In genomic region chr6:75747985-75748742, GRCh38 we compare ENCODE assay signal across 8 cellular contexts. TPM values are rescaled to one million over a fixed set of nuclear protein-coding genes. Genes with fewer than 3 reads are reported as not detected.
DNase-seq lines count a peak whose midpoint lies in the region; ATAC-seq and TF ChIP-seq lines count a peak whose summit lies in the region.

No MANE protein-coding gene starts in this region.

- peak overlapping the region; percentile 100 for H3K27ac ChIP-seq in hepatocyte

- no peaks in the 10 kb centered on the region for H3K27me3 ChIP-seq in hepatocyte

- ATAC-seq in HG03135 (IDR thresholded peaks at IDR 0.05; ENCODE audit: unreplicated experiment), result peak; percentile 17
- ATAC-seq in activated CD8-positive, alpha-beta T cell treated with anti-CD3 and anti-CD28 coated beads for 36 hours, result peak; percentile 8
- no peak for ATAC-seq in stimulated activated memory B cell treated with anti-CD40 and anti-IgM and Interleukin-4, amounts not matched to agents 10 μg/mL and 1 μg/mL and 100 μg/mL, for 72 hours

- H3K27me3 Mint-ChIP-seq in CD14-positive monocyte (ENCODE audit: low read depth in 3 of 3), result peaks cover 88 to 94% (median 92%) of the 10 kb centered on the region in 3 donors
- H3K27me3 Mint-ChIP-seq in activated CD8-positive, alpha-beta T cell treated with anti-CD3 and anti-CD28 coated beads for 36 hours, result peaks cover 40% of the 10 kb centered on the region
- H3K27me3 Mint-ChIP-seq in stimulated activated memory B cell treated with anti-CD40 and anti-IgM and Interleukin-4, amounts not matched to agents 10 μg/mL and 1 μg/mL and 100 μg/mL, for 72 hours, result peaks cover 69% of the 10 kb centered on the region

- POLR2A ChIA-PET in activated CD8-positive, alpha-beta T cell treated with anti-CD3 and anti-CD28 coated beads for 36 hours (lab: Charles Lee), result no interaction called here

- H3K4me2 ChIP-seq in hepatocyte, result peak overlapping the region; percentile 88

- intact Hi-C loops in CD14-positive monocyte (cut with micrococcal nuclease), result no loop called here
- intact Hi-C loops in activated CD8-positive, alpha-beta T cell treated with anti-CD3 and anti-CD28 coated beads for 36 hours (cut with micrococcal nuclease), result no loop called here

- no peaks in the 10 kb centered on the region for H3K9me3 ChIP-seq in hepatocyte (ENCODE audit: low read depth)

- DNase-seq in CD14-positive monocyte (ENCODE audit: low spot score) (no peak), hepatocyte (ENCODE audit: low spot score) (no peak), kidney tubule cell (ENCODE audit: low spot score) (no peak)
- DNase-seq in activated CD8-positive, alpha-beta T cell treated with anti-CD3 and anti-CD28 coated beads for 36 hours, result no peak
- DNase-seq in activated effector memory CD4-positive, alpha-beta T cell treated with Interleukin-2 at 50 U/mL for 16 hours, result no peak
- DNase-seq in stimulated activated CD4-positive, alpha-beta T cell treated with anti-CD3 and anti-CD28 coated beads, Interleukin-15, amount 100 ng/mL, for 24 hours, result no peak

- peaks cover 28% of the 10 kb centered on the region for H3K79me2 ChIP-seq in hepatocyte

- no peaks in the 10 kb centered on the region for H3K9me2 ChIP-seq in hepatocyte (replicated peaks; ENCODE audit: insufficient read depth)

- peak overlapping the region; percentile 94 for H2AFZ ChIP-seq in hepatocyte

- H3K27ac Mint-ChIP-seq in CD14-positive monocyte, result peak overlapping the region in 1 of 7 donors; percentile 75
- no peak overlapping the region for H3K27ac Mint-ChIP-seq in activated CD8-positive, alpha-beta T cell treated with anti-CD3 and anti-CD28 coated beads for 36 hours
- no peak overlapping the region for H3K27ac Mint-ChIP-seq in stimulated activated memory B cell treated with anti-CD40 and anti-IgM and Interleukin-4, amounts not matched to agents 10 μg/mL and 1 μg/mL and 100 μg/mL, for 72 hours

- peaks cover 17% of the 10 kb centered on the region for H3K4me1 ChIP-seq in hepatocyte (ENCODE audit: insufficient read depth)

- CTCF ChIA-PET in activated CD8-positive, alpha-beta T cell treated with anti-CD3 and anti-CD28 coated beads for 36 hours (lab: Charles Lee), result no interaction called here

- WGBS in hepatocyte (ENCODE audit: low lambda C conversion rate, missing lambda C conversion rate), result 13% methylated on average over 17 of the region's 17 CpGs

- H3K9me3 Mint-ChIP-seq in CD14-positive monocyte, result peaks cover 0 to 23% (median 9%) of the 10 kb centered on the region in 7 donors
- H3K9me3 Mint-ChIP-seq in activated CD8-positive, alpha-beta T cell treated with anti-CD3 and anti-CD28 coated beads for 36 hours, result no peaks in the 10 kb centered on the region
- no peaks in the 10 kb centered on the region for H3K9me3 Mint-ChIP-seq in stimulated activated memory B cell treated with anti-CD40 and anti-IgM and Interleukin-4, amounts not matched to agents 10 μg/mL and 1 μg/mL and 100 μg/mL, for 72 hours

- H3K4me1 Mint-ChIP-seq in CD14-positive monocyte, result peaks cover 23% of the 10 kb centered on the region
- peaks cover 6% of the 10 kb centered on the region for H3K4me1 Mint-ChIP-seq in activated CD8-positive, alpha-beta T cell treated with anti-CD3 and anti-CD28 coated beads for 36 hours (ENCODE audit: low read depth)
- peaks cover 27% of the 10 kb centered on the region for H3K4me1 Mint-ChIP-seq in stimulated activated memory B cell treated with anti-CD40 and anti-IgM and Interleukin-4, amounts not matched to agents 10 μg/mL and 1 μg/mL and 100 μg/mL, for 72 hours

- H3K36me3 ChIP-seq in hepatocyte (replicated peaks; ENCODE audit: insufficient read depth, low read depth), result no peaks in the 10 kb centered on the region

- no peak for TF ChIP-seq CTCF in CD14-positive monocyte (IDR thresholded peaks at IDR 0.05)
- TF ChIP-seq CTCF in activated CD8-positive, alpha-beta T cell treated with anti-CD3 and anti-CD28 coated beads for 36 hours (IDR thresholded peaks at IDR 0.05), result no peak
- TF ChIP-seq CTCF in hepatocyte (IDR thresholded peaks at IDR 0.05; ENCODE audit: poor library complexity), result no peak

- H3K4me3 Mint-ChIP-seq in CD14-positive monocyte, result peak overlapping the region; percentile 84 to 95
- peak overlapping the region; percentile 69 for H3K4me3 Mint-ChIP-seq in activated CD8-positive, alpha-beta T cell treated with anti-CD3 and anti-CD28 coated beads for 36 hours
- H3K4me3 Mint-ChIP-seq in stimulated activated memory B cell treated with anti-CD40 and anti-IgM and Interleukin-4, amounts not matched to agents 10 μg/mL and 1 μg/mL and 100 μg/mL, for 72 hours, result peak overlapping the region; percentile 72

- no peaks in the 10 kb centered on the region for H4K20me1 ChIP-seq in hepatocyte (ENCODE audit: insufficient read depth, poor library complexity, severe bottlenecking)

- H3K4me3 ChIP-seq in hepatocyte, result peak overlapping the region; percentile 90

- H3K36me3 Mint-ChIP-seq in CD14-positive monocyte, result peaks cover 0 to 5% of the 10 kb centered on the region in 2 donors
- H3K36me3 Mint-ChIP-seq in activated CD8-positive, alpha-beta T cell treated with anti-CD3 and anti-CD28 coated beads for 36 hours (ENCODE audit: low read depth), result no peaks in the 10 kb centered on the region
- no peaks in the 10 kb centered on the region for H3K36me3 Mint-ChIP-seq in stimulated activated memory B cell treated with anti-CD40 and anti-IgM and Interleukin-4, amounts not matched to agents 10 μg/mL and 1 μg/mL and 100 μg/mL, for 72 hours

RNA-seq across cellular contexts. Expression of gene MYO6, which starts 0.9 kb away (rescaled TPM):
- not detected for polyA plus RNA-seq in CD14-positive monocyte
- 1 to 10 TPM; 1.4 TPM for total RNA-seq in activated CD8-positive, alpha-beta T cell treated with anti-CD3 and anti-CD28 coated beads for 36 hours
- 68.4 and 71.1 TPM in 2 replicates for total RNA-seq in hepatocyte
- 39.8 and 56.3 TPM in 2 replicates for polyA plus RNA-seq in hepatocyte

Comparison
In these comparisons a context has a peak if more than half of its experiments do, and no peak if none do; other contexts are left out.
1. RNA of gene MYO6, which starts 0.9 kb away (total RNA-seq): 68.4 to 71.1 TPM in hepatocyte; 1.4 TPM in activated CD8-positive, alpha-beta T cell treated with anti-CD3 and anti-CD28 coated beads for 36 hours; every median in the first group is over 10 times any median in the second.
2. Peak in every context shown above with its lines, with median percentiles within 50 percentile points of each other: H3K4me3 Mint-ChIP-seq.